1 cellular context compared by ENCODE assay signal in genomic region chr9:80518441-80518840, GRCh38.
TF ChIP-seq lines count a peak whose summit lies in the region.

No MANE protein-coding gene starts in this region.

TF ChIP-seq in HEK293, 187 proteins besides CTCF, POLR2A, EP300 and RAD21 (continued from another document):
- TF ChIP-seq SP2 (tag by site-specific recombination; IDR thresholded peaks at IDR 0.05), result no peak
- no peak for TF ChIP-seq ZNF354C (tag by site-specific recombination; IDR thresholded peaks at IDR 0.05; ENCODE audit: borderline replicate concordance, low read depth)
- TF ChIP-seq ZNF132 (tag by site-specific recombination; IDR thresholded peaks at IDR 0.05; ENCODE audit: borderline replicate concordance), result no peak
- TF ChIP-seq ZSCAN30 (tag by site-specific recombination; IDR thresholded peaks at IDR 0.05), result no peak
- no peak for TF ChIP-seq ZNF549 (tag by site-specific recombination; IDR thresholded peaks at IDR 0.05)
- no peak for TF ChIP-seq ZNF776 (tag by site-specific recombination; IDR thresholded peaks at IDR 0.05; ENCODE audit: borderline replicate concordance)
- TF ChIP-seq ZBTB21 (tag by site-specific recombination; IDR thresholded peaks at IDR 0.05), result no peak; the same call in 1 of the 2 replicates
- TF ChIP-seq ZNF146 (tag by site-specific recombination; IDR thresholded peaks at IDR 0.05), result no peak
- TF ChIP-seq ZNF639 (tag by site-specific recombination; IDR thresholded peaks at IDR 0.05), result no peak
- no peak for TF ChIP-seq INSM2 (tag by site-specific recombination; IDR thresholded peaks at IDR 0.05)
- TF ChIP-seq ZNF701 (tag by site-specific recombination; IDR thresholded peaks at IDR 0.05), result no peak
- no peak for TF ChIP-seq ZEB2 (tag by site-specific recombination; IDR thresholded peaks at IDR 0.05)
- peak; percentile 96 for TF ChIP-seq ZNF555 (tag by site-specific recombination; conservative IDR thresholded peaks at IDR 0.05)
- no peak for TF ChIP-seq EGR2 (tag by site-specific recombination; IDR thresholded peaks at IDR 0.05; ENCODE audit: low read depth)
- no peak for TF ChIP-seq ZBTB44 (tag by site-specific recombination; IDR thresholded peaks at IDR 0.05)
- peak; percentile 91 for TF ChIP-seq ZNF518A (tag by site-specific recombination; conservative IDR thresholded peaks at IDR 0.05; ENCODE audit: low read depth)
- 0 out of 2 replicates have a peak, but pooled peaks have one; percentile 39 for TF ChIP-seq ZNF629 (tag by site-specific recombination; IDR thresholded peaks at IDR 0.05)
- no peak for TF ChIP-seq OSR2 (tag by site-specific recombination; IDR thresholded peaks at IDR 0.05)
- no peak for TF ChIP-seq PBX3 (CRISPR knock-in tag; IDR thresholded peaks at IDR 0.05)
- peak; percentile 37 for TF ChIP-seq ZNF654 (tag by site-specific recombination; IDR thresholded peaks at IDR 0.05; ENCODE audit: low read depth)
- TF ChIP-seq SCRT1 (tag by site-specific recombination; IDR thresholded peaks at IDR 0.05; ENCODE audit: borderline replicate concordance), result no peak
- no peak for TF ChIP-seq ZNF707 (tag by site-specific recombination; IDR thresholded peaks at IDR 0.05)
- no peak for TF ChIP-seq OVOL3 (tag by site-specific recombination; IDR thresholded peaks at IDR 0.05)
- TF ChIP-seq ZNF571 (tag by site-specific recombination; IDR thresholded peaks at IDR 0.05), result no peak
- TF ChIP-seq ZNF560 (tag by site-specific recombination; IDR thresholded peaks at IDR 0.05; ENCODE audit: borderline replicate concordance), result peak; percentile 64; the same call in 1 of the 2 replicates
- no peak for TF ChIP-seq ZNF548 (tag by site-specific recombination; IDR thresholded peaks at IDR 0.05)
- TF ChIP-seq ZBTB6 (tag by site-specific recombination; IDR thresholded peaks at IDR 0.05), result no peak
- TF ChIP-seq ZNF645 (tag by site-specific recombination; IDR thresholded peaks at IDR 0.05), result no peak
- TF ChIP-seq SCRT2 (tag by site-specific recombination; IDR thresholded peaks at IDR 0.05), result no peak
- TF ChIP-seq ZNF23 (tag by site-specific recombination; IDR thresholded peaks at IDR 0.05; ENCODE audit: borderline replicate concordance), result no peak
- TF ChIP-seq ZNF600 (tag by site-specific recombination; IDR thresholded peaks at IDR 0.05), result no peak
- no peak for TF ChIP-seq ZNF521 (tag by site-specific recombination; IDR thresholded peaks at IDR 0.05)
- TF ChIP-seq ZBTB10 (tag by site-specific recombination; IDR thresholded peaks at IDR 0.05), result no peak
- no peak for TF ChIP-seq ZNF112 (tag by site-specific recombination; IDR thresholded peaks at IDR 0.05)
- TF ChIP-seq ZNF561 (tag by site-specific recombination; IDR thresholded peaks at IDR 0.05; ENCODE audit: borderline replicate concordance), result no peak
- no peak for TF ChIP-seq ZSCAN18 (tag by site-specific recombination; IDR thresholded peaks at IDR 0.05)
- no peak for TF ChIP-seq ZNF274 (IDR thresholded peaks at IDR 0.05; ENCODE audit: low read length)
- no peak for TF ChIP-seq ZNF274 (tag by site-specific recombination; IDR thresholded peaks at IDR 0.05; ENCODE audit: borderline replicate concordance)
- no peak for TF ChIP-seq ZNF488 (tag by site-specific recombination; IDR thresholded peaks at IDR 0.05)
- no peak for TF ChIP-seq ZNF16 (tag by site-specific recombination; IDR thresholded peaks at IDR 0.05; ENCODE audit: low read depth)
- TF ChIP-seq WT1 (tag by site-specific recombination; IDR thresholded peaks at IDR 0.05), result no peak
